ENCODE assay signal across 8 cellular contexts in the genomic region with DNA sequence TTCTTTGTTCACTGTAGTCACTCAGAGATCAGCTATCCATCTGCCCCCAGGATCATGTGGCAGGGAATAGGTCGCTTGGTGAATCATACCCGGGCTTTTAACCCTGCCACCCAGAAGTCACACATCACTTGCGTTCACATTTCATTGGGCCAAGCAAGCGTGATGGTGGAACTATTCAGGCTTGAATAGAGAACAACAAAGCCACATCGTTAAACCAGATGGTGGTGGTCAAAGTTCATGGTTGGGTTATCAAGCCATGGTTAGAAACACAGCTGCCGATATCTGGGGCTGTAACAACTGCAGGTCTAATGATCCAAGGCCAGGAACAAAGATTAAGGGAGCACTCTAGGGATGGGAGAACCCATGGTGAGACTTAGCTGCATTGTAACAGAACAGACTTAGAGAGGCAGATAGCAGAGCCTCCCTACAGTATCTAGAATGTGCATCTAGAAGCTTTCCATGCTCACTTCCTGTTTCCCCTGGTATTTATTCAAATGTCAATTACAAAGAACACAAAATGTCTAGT. TPM values are rescaled to one million over a fixed set of nuclear protein-coding genes. Genes with fewer than 3 reads are reported as not detected.
DNase-seq lines count a peak whose midpoint lies in the region; ATAC-seq and TF ChIP-seq lines count a peak whose summit lies in the region.

No MANE protein-coding gene starts in this region.

- no peaks in the 10 kb centered on the region for H3K9me2 ChIP-seq in MM.1S (replicated peaks; ENCODE audit: insufficient read depth, low read length)

- H3K9me3 ChIP-seq in MM.1S (replicated peaks; ENCODE audit: insufficient read depth, low read length) = no peaks in the 10 kb centered on the region

- H4K20me1 ChIP-seq in MM.1S (ENCODE audit: insufficient read depth, low read length) = no peaks in the 10 kb centered on the region

- peak; percentile 82 for DNase-seq in NCI-H2171 treated with DMSO at 0.1 percent for 48 hours (lab: John Stamatoyannopoulos, UW)
- peak; percentile 26 for DNase-seq in myocyte (ENCODE audit: low read depth)
- no peak for DNase-seq in Ammon's horn (ENCODE audit: low spot score)
- DNase-seq in MM.1S = no peak
- no peak for DNase-seq in NCI-H2227 (lab: John Stamatoyannopoulos, UW; ENCODE audit: unreplicated experiment)
- no peak for DNase-seq in SW 1271 (lab: John Stamatoyannopoulos, UW)

- TF ChIP-seq CTCF in MM.1S (IDR thresholded peaks at IDR 0.05; ENCODE audit: low read length) = no peak

- H3K4me3 ChIP-seq in MM.1S (ENCODE audit: low read length) = no peak overlapping the region

- peaks cover 20% of the 10 kb centered on the region for H3K4me1 ChIP-seq in MM.1S (ENCODE audit: low read length)

- no peaks in the 10 kb centered on the region for H3K36me3 ChIP-seq in MM.1S (replicated peaks; ENCODE audit: insufficient read depth, low read length)

- no peaks in the 10 kb centered on the region for H3K27me3 ChIP-seq in MM.1S (replicated peaks; ENCODE audit: insufficient read depth, low read length)

- H3K4me2 ChIP-seq in MM.1S (ENCODE audit: low read depth, low read length) = no peak overlapping the region

- H2AFZ ChIP-seq in MM.1S (ENCODE audit: low read length) = no peak overlapping the region

- peak; percentile 68 for ATAC-seq in GM18873 (IDR thresholded peaks at IDR 0.05; ENCODE audit: low FRiP score, unreplicated experiment)
- ATAC-seq in HG02678 (IDR thresholded peaks at IDR 0.05; ENCODE audit: unreplicated experiment) = peak; percentile 66

- H3K27ac ChIP-seq in MM.1S (ENCODE audit: low read length) = no peak overlapping the region

- H3K79me2 ChIP-seq in MM.1S (ENCODE audit: low read length) = no peaks in the 10 kb centered on the region

- H3F3A ChIP-seq in MM.1S (ENCODE audit: insufficient read depth, low read length) = no peaks in the 10 kb centered on the region; the same call in 1 of the 2 replicates

- no peak overlapping the region for H3K9ac ChIP-seq in MM.1S (ENCODE audit: low read length)

RNA-seq across cellular contexts. Expression of a gene that starts 40.0 kb away (rescaled TPM):
- total RNA-seq in myocyte = 0.05 and 0.16 TPM in 2 replicates
- 0.28 TPM for polyA plus RNA-seq in myocyte (2012)

RNA-seq across cellular contexts. Expression of a gene that starts 58.4 kb away (rescaled TPM):
- not detected in 2 replicates for total RNA-seq in myocyte
- polyA plus RNA-seq in myocyte (2012) = 1.9 TPM

Comparison
In these comparisons a context has a peak if more than half of its experiments do, and no peak if none do; other contexts are left out.
1. DNase-seq: peak in NCI-H2171 treated with DMSO at 0.1 percent for 48 hours (single experiment) and myocyte (single experiment); none in Ammon's horn (single experiment), MM.1S (single experiment), NCI-H2227 (single experiment) and SW 1271 (0 of 2).